13 cellular contexts compared by ENCODE assay signal in genomic region chr13:95356916-95357315, GRCh38.
"Had no signal": no experiment of that assay in that cellular context is flagged by ENCODE, and none has a peak within 500 bp of the region (broad histone marks: within the 10 kb centered on the region; RNA-seq: fewer than 3 reads in every experiment).

No MANE protein-coding gene starts in this region.

- ATAC-seq: heart left ventricle had no signal

- DNase-seq: cerebellar nuclear complex; effector CD4-positive, alpha-beta T cell; foreskin melanocyte; heart left ventricle; hippocampal formation; mammary epithelial cell; naive B cell; nephron progenitor cell; retina; right lobe of liver; stimulated activated CD4-positive, alpha-beta T cell treated with anti-CD3 and anti-CD28 coated beads, Interleukin-12 subunit alpha, Interleukin-12 subunit beta, amount 100 ng/mL, for 4 hours; stimulated activated naive CD4-positive, alpha-beta T cell treated with Interleukin-2 at 50 U/mL for 16 hours; trophoblast cell had no signal

- H3K27me3 ChIP-seq: heart left ventricle, right lobe of liver had no signal

- H3K36me3 ChIP-seq: heart left ventricle, right lobe of liver had no signal

- H3K9me3 ChIP-seq: right lobe of liver had no signal

- H3K4me3 ChIP-seq: heart left ventricle, right lobe of liver had no signal

- H3K27ac ChIP-seq: heart left ventricle, right lobe of liver had no signal
